In genomic region chr14:96852823-96853422, GRCh38 we compare ENCODE assay signal across 8 cellular contexts. TPM values are rescaled to one million over a fixed set of nuclear protein-coding genes. Genes with fewer than 3 reads are reported as not detected.
DNase-seq lines count a peak whose midpoint lies in the region; ATAC-seq and TF ChIP-seq lines count a peak whose summit lies in the region.

No MANE protein-coding gene starts in this region.

- CTCF ChIA-PET in activated naive CD4-positive, alpha-beta T cell treated with anti-CD3 and anti-CD28 coated beads for 36 hours (lab: Charles Lee) = interaction anchor here (0.6 to 2.5 kb wide), 18 partner anchors 7 to 353 kb away, joined by 3 to 15 read pairs (median 4); partner anchors contain the start of gene VRK1

- no peak overlapping the region for H3K27ac Mint-ChIP-seq in natural killer cell
- no peak overlapping the region for H3K27ac Mint-ChIP-seq in natural killer cell treated with Interleukin-12 subunit alpha and Interleukin-12 subunit beta and Interleukin-15 and Interleukin-18, amount 100 ng/mL, for 72 hours
- H3K27ac Mint-ChIP-seq in mesothelial cell of epicardium = peak overlapping the region; percentile 52
- H3K27ac Mint-ChIP-seq in activated naive CD4-positive, alpha-beta T cell treated with anti-CD3 and anti-CD28 coated beads for 36 hours = no peak overlapping the region

- no peaks in the 10 kb centered on the region for H3K27me3 Mint-ChIP-seq in natural killer cell (ENCODE audit: low read depth in 2 of 2)
- no peaks in the 10 kb centered on the region for H3K27me3 Mint-ChIP-seq in natural killer cell treated with Interleukin-12 subunit alpha and Interleukin-12 subunit beta and Interleukin-15 and Interleukin-18, amount 100 ng/mL, for 72 hours
- no peaks in the 10 kb centered on the region for H3K27me3 Mint-ChIP-seq in mesothelial cell of epicardium (ENCODE audit: low read depth)
- no peaks in the 10 kb centered on the region for H3K27me3 Mint-ChIP-seq in activated naive CD4-positive, alpha-beta T cell treated with anti-CD3 and anti-CD28 coated beads for 36 hours (ENCODE audit: low read depth)

- no peak for DNase-seq in natural killer cell
- DNase-seq in natural killer cell treated with Interleukin-12 subunit alpha and Interleukin-12 subunit beta and Interleukin-15 and Interleukin-18, amount 100 ng/mL, for 72 hours (ENCODE audit: low spot score) = no peak
- peak; percentile 25 for DNase-seq in NCI-H526 treated with DMSO at 0.1 percent for 48 hours (lab: John Stamatoyannopoulos, UW)
- peak; percentile 76 to 81 for DNase-seq in cardiac fibroblast (ENCODE audit: low read depth in 2 of 2)
- no peak for DNase-seq in mesothelial cell of epicardium (ENCODE audit: low spot score in 2 of 2, unreplicated experiment in 2 of 2)
- DNase-seq in activated naive CD4-positive, alpha-beta T cell treated with anti-CD3 and anti-CD28 coated beads for 36 hours = no peak

- H3K4me1 Mint-ChIP-seq in natural killer cell = no peaks in the 10 kb centered on the region
- peaks cover 0 to 3% of the 10 kb centered on the region in 2 donors for H3K4me1 Mint-ChIP-seq in natural killer cell treated with Interleukin-12 subunit alpha and Interleukin-12 subunit beta and Interleukin-15 and Interleukin-18, amount 100 ng/mL, for 72 hours (ENCODE audit: low read depth in 2 of 2)
- peaks cover 27% of the 10 kb centered on the region for H3K4me1 Mint-ChIP-seq in mesothelial cell of epicardium
- peaks cover 19% of the 10 kb centered on the region for H3K4me1 Mint-ChIP-seq in activated naive CD4-positive, alpha-beta T cell treated with anti-CD3 and anti-CD28 coated beads for 36 hours (ENCODE audit: low read depth)

- intact Hi-C loops in natural killer cell (cut with micrococcal nuclease) = loop anchor here (1.0 kb wide), 1 partner anchor 56 kb away; the partner anchor contains the start of gene VRK1
- intact Hi-C loops in activated naive CD4-positive, alpha-beta T cell treated with anti-CD3 and anti-CD28 coated beads for 36 hours (cut with micrococcal nuclease) = loop anchor here (5.0 kb wide), 1 partner anchor 56 kb away; the partner anchor contains the start of gene VRK1

- TF ChIP-seq CTCF in natural killer cell (IDR thresholded peaks at IDR 0.05) (peak; percentile 77), cardiac fibroblast (IDR thresholded peaks at IDR 0.05; ENCODE audit: low read depth, low read length) (peak; percentile 71), mesothelial cell of epicardium (IDR thresholded peaks at IDR 0.05; ENCODE audit: unreplicated experiment) (peak; percentile 86)

- no peak overlapping the region for H3K4me3 ChIP-seq in cardiac fibroblast (replicated peaks in 1 of 2; ENCODE audit: low read depth in 2 of 2, low read length in 2 of 2)

- peak; percentile 58 to 69 (median 64) for ATAC-seq in natural killer cell
- no peak for ATAC-seq in natural killer cell treated with Interleukin-12 subunit alpha and Interleukin-12 subunit beta and Interleukin-15 and Interleukin-18, amount 100 ng/mL, for 72 hours
- ATAC-seq in HG02610 (IDR thresholded peaks at IDR 0.05; ENCODE audit: unreplicated experiment) = peak; percentile 60
- no peak for ATAC-seq in GM21367 (IDR thresholded peaks at IDR 0.05; ENCODE audit: unreplicated experiment)

- H3K36me3 Mint-ChIP-seq in natural killer cell (peaks cover 4% of the 10 kb centered on the region), mesothelial cell of epicardium (peaks cover 4% of the 10 kb centered on the region)
- H3K36me3 Mint-ChIP-seq in natural killer cell treated with Interleukin-12 subunit alpha and Interleukin-12 subunit beta and Interleukin-15 and Interleukin-18, amount 100 ng/mL, for 72 hours = peaks cover 11% of the 10 kb centered on the region
- H3K36me3 Mint-ChIP-seq in activated naive CD4-positive, alpha-beta T cell treated with anti-CD3 and anti-CD28 coated beads for 36 hours (ENCODE audit: low read depth) = peaks cover 39% of the 10 kb centered on the region

- H3K4me3 Mint-ChIP-seq in natural killer cell (no peak overlapping the region), mesothelial cell of epicardium (no peak overlapping the region)
- no peak overlapping the region for H3K4me3 Mint-ChIP-seq in natural killer cell treated with Interleukin-12 subunit alpha and Interleukin-12 subunit beta and Interleukin-15 and Interleukin-18, amount 100 ng/mL, for 72 hours
- H3K4me3 Mint-ChIP-seq in activated naive CD4-positive, alpha-beta T cell treated with anti-CD3 and anti-CD28 coated beads for 36 hours = no peak overlapping the region

- H3K9me3 Mint-ChIP-seq in natural killer cell (no peaks in the 10 kb centered on the region), mesothelial cell of epicardium (no peaks in the 10 kb centered on the region)
- no peaks in the 10 kb centered on the region for H3K9me3 Mint-ChIP-seq in natural killer cell treated with Interleukin-12 subunit alpha and Interleukin-12 subunit beta and Interleukin-15 and Interleukin-18, amount 100 ng/mL, for 72 hours
- no peaks in the 10 kb centered on the region for H3K9me3 Mint-ChIP-seq in activated naive CD4-positive, alpha-beta T cell treated with anti-CD3 and anti-CD28 coated beads for 36 hours

RNA-seq across cellular contexts. Expression of gene VRK1, which starts 55.7 kb away (rescaled TPM):
- total RNA-seq in natural killer cell (10 to 100 TPM; 34.4 to 40.6 (median 37.3) TPM), mesothelial cell of epicardium (20.0 to 20.8 TPM (median 20.2 TPM) in 3 replicates)
- total RNA-seq in natural killer cell treated with Interleukin-12 subunit alpha and Interleukin-12 subunit beta and Interleukin-15 and Interleukin-18, amount 100 ng/mL, for 72 hours = 10 to 100 TPM; 39.9 to 79.3 TPM
- total RNA-seq in activated naive CD4-positive, alpha-beta T cell treated with anti-CD3 and anti-CD28 coated beads for 36 hours = 10 to 100 TPM; 64.9 to 74.3 TPM

Comparison
In these comparisons a context has a peak if more than half of its experiments do, and no peak if none do; other contexts are left out.
1. ATAC-seq: peak in natural killer cell (3 of 3) and HG02610 (single experiment); none in natural killer cell treated with Interleukin-12 subunit alpha and Interleukin-12 subunit beta and Interleukin-15 and Interleukin-18, amount 100 ng/mL, for 72 hours (0 of 2) and GM21367 (single experiment).
2. DNase-seq: peak in NCI-H526 treated with DMSO at 0.1 percent for 48 hours (single experiment) and cardiac fibroblast (2 of 2); none in natural killer cell (single experiment), natural killer cell treated with Interleukin-12 subunit alpha and Interleukin-12 subunit beta and Interleukin-15 and Interleukin-18, amount 100 ng/mL, for 72 hours (single experiment), mesothelial cell of epicardium (0 of 2) and activated naive CD4-positive, alpha-beta T cell treated with anti-CD3 and anti-CD28 coated beads for 36 hours (single experiment).
3. Peak in every context shown above with its lines, with median percentiles within 50 percentile points of each other: CTCF ChIP-seq.